ENCODE assay signal across 9 cellular contexts in the genomic region with DNA sequence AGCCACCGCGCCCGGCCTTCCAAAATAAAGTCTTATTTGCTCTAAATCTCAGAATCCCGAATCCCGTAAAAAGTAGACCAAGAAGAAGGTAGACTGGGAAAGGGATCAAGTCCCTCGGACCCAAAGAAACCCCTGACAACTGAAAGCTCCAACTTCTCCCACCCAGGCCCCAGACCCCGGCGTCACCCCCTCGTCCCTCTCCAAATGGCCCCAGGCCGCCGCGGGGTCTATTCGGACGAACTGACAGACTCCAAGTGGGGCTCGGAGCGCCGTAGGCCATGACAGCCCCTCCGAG. TPM values are rescaled to one million over a fixed set of nuclear protein-coding genes. Genes with fewer than 3 reads are reported as not detected.
DNase-seq lines count a peak whose midpoint lies in the region; ATAC-seq, FAIRE-seq and TF ChIP-seq lines count a peak whose summit lies in the region.
"Had no signal": no experiment of that assay in that cellular context is flagged by ENCODE, and none has a peak within 500 bp of the region (broad histone marks: within the 10 kb centered on the region; RNA-seq: fewer than 3 reads in every experiment).

No MANE protein-coding gene starts in this region.

- H3K27ac ChIP-seq in PC-3 (ENCODE audit: low read length) (peak overlapping the region; percentile 83), pancreas (peak overlapping the region; percentile 69 to 74 (median 74))

- no peak for ATAC-seq in PC-3
- no peak for ATAC-seq in pancreas
- ATAC-seq in HG02798 (IDR thresholded peaks at IDR 0.05; ENCODE audit: poor library complexity, unreplicated experiment): no peak
- no peak for ATAC-seq in GM18858 (IDR thresholded peaks at IDR 0.05; ENCODE audit: unreplicated experiment)

- H2AFZ ChIP-seq in PC-3 (ENCODE audit: low read length): peak overlapping the region; percentile 73

- no peak for FAIRE-seq in pancreas (lab: Jason Lieb, UNC)
- FAIRE-seq: urothelium cell line had no signal

- H3K9me3 Mint-ChIP-seq in Calu3 (ENCODE audit: low read depth, unreplicated experiment): no peaks in the 10 kb centered on the region

- H3K9ac ChIP-seq in PC-3 (ENCODE audit: low read length): peak overlapping the region; percentile 98

- peak overlapping the region; percentile 98 for H3K4me3 ChIP-seq in PC-3 (ENCODE audit: low read length)
- H3K4me3 ChIP-seq in epithelial cell of esophagus (ENCODE audit: low read length): peak overlapping the region; percentile 94
- peak overlapping the region; percentile 79 to 96 (median 82) for H3K4me3 ChIP-seq in pancreas

- peaks cover 23% of the 10 kb centered on the region for H3K4me1 ChIP-seq in PC-3 (ENCODE audit: insufficient read depth, low read length)
- H3K4me1 ChIP-seq in pancreas: peaks cover 0 to 23% (median 0%) of the 10 kb centered on the region in 3 donors

- peaks cover 41% of the 10 kb centered on the region for H4K20me1 ChIP-seq in PC-3 (ENCODE audit: low read length)

- H3K79me2 ChIP-seq in PC-3 (ENCODE audit: low read length): peaks cover 54% of the 10 kb centered on the region

- no peak for DNase-seq in Calu3
- no peak for DNase-seq in PC-3
- DNase-seq in epithelial cell of esophagus (ENCODE audit: low read depth): no peak
- no peak for DNase-seq in pancreas
- no peak for DNase-seq in NCI-H446 treated with DMSO at 0.1 percent for 48 hours (lab: John Stamatoyannopoulos, UW)
- DNase-seq in AG08396 (ENCODE audit: low spot score): no peak

- peaks cover 52% of the 10 kb centered on the region for H3K36me3 Mint-ChIP-seq in Calu3 (ENCODE audit: insufficient read depth, unreplicated experiment)

- TF ChIP-seq CTCF in Calu3 (IDR thresholded peaks at IDR 0.05; ENCODE audit: unreplicated experiment): no peak
- TF ChIP-seq CTCF in PC-3 (conservative IDR thresholded peaks at IDR 0.05; ENCODE audit: low read depth, low read length): no peak
- TF ChIP-seq CTCF in epithelial cell of esophagus (IDR thresholded peaks at IDR 0.05; ENCODE audit: insufficient read depth, low read depth, low read length, missing control alignments): no peak
- TF ChIP-seq CTCF in pancreas (IDR thresholded peaks at IDR 0.05): no peak

- no peaks in the 10 kb centered on the region for H3F3A ChIP-seq in PC-3 (ENCODE audit: low read length, unreplicated experiment)

- CTCF ChIA-PET in Calu3 (lab: Charles Lee): no interaction called here
- CTCF ChIA-PET in PC-3 (lab: Charles Lee): no interaction called here

- intact Hi-C loops in Calu3 (cut with micrococcal nuclease; ENCODE audit: unreplicated experiment): no loop called here
- intact Hi-C loops in PC-3 (cut with micrococcal nuclease): loop anchor here (2.0 kb wide), 1 partner anchor 16 kb away; no protein-coding TSS in a partner anchor
- intact Hi-C loops in pancreas (cut with DNase I): no loop called here

- H3K9me2 ChIP-seq in PC-3 (replicated peaks; ENCODE audit: low read length): no peaks in the 10 kb centered on the region

- peak overlapping the region; percentile 84 for H3K27ac Mint-ChIP-seq in Calu3 (ENCODE audit: unreplicated experiment)

- H3K4me3 Mint-ChIP-seq in Calu3 (ENCODE audit: low read depth, unreplicated experiment): peak overlapping the region; percentile 75

- H3K36me3 ChIP-seq in PC-3 (ENCODE audit: low read depth, low read length): peaks cover 21% of the 10 kb centered on the region
- H3K36me3 ChIP-seq in pancreas: no peaks in the 10 kb centered on the region

- H3K9me3 ChIP-seq in PC-3 (ENCODE audit: low read length) (no peaks in the 10 kb centered on the region), pancreas (no peaks in the 10 kb centered on the region)

- H3K27me3 ChIP-seq in PC-3 (ENCODE audit: low read length) (no peaks in the 10 kb centered on the region), pancreas (no peaks in the 10 kb centered on the region)

- H3K4me2 ChIP-seq in PC-3 (ENCODE audit: low read length): peak overlapping the region; percentile 91

- POLR2A ChIA-PET in PC-3 (lab: Charles Lee; ENCODE audit: unreplicated experiment): no interaction called here

- peaks cover 24% of the 10 kb centered on the region for H3K4me1 Mint-ChIP-seq in Calu3 (ENCODE audit: low read depth, unreplicated experiment)

- BruUV-seq in Calu3 (replicated peaks; lab: Mats Ljungman, UMichigan) (no TSS peak), PC-3 (replicated peaks; lab: Mats Ljungman, UMichigan) (TSS peak; percentile 43)

- 0 to 1% methylated on average over 17 to 18 of the region's 18 CpGs for WGBS in pancreas, 2 donors

- no peaks in the 10 kb centered on the region for H3K27me3 Mint-ChIP-seq in Calu3 (ENCODE audit: unreplicated experiment)

RNA-seq across cellular contexts. Expression of a gene that starts 0.5 kb away (rescaled TPM):
- total RNA-seq in Calu3 (2022) (96.1 and 104 TPM in 2 replicates), PC-3 (2014; rRNA removed) (308 and 311 TPM in 2 replicates), pancreas (10 to 100 TPM in 5 of 6 donors, 1 to 10 TPM in 1; 9.3 to 25.7 (median 16.7) TPM)
- polyA plus RNA-seq in pancreas: 10 to 100 TPM; 80.0 to 86.6 TPM

RNA-seq across cellular contexts. Expression of a gene that starts 14.4 kb away (rescaled TPM):
- total RNA-seq in Calu3 (2022) (138 and 139 TPM in 2 replicates), PC-3 (2014; rRNA removed) (186 and 238 TPM in 2 replicates), pancreas (10 to 100 TPM; 55.5 to 91.5 (median 75.0) TPM)
- polyA plus RNA-seq in pancreas: 10 to 100 TPM; 50.5 to 58.0 TPM

RNA-seq across cellular contexts. Expression of a gene that starts 37.4 kb away (rescaled TPM):
- total RNA-seq in Calu3 (2022) (72.0 and 90.5 TPM in 2 replicates), PC-3 (2014; rRNA removed) (105 and 120 TPM in 2 replicates), pancreas (10 to 100 TPM; 23.0 to 37.7 (median 31.2) TPM)
- 10 to 100 TPM; 14.0 to 19.5 TPM for polyA plus RNA-seq in pancreas

RNA-seq across cellular contexts. Expression of a gene that starts 56.5 kb away (rescaled TPM):
- 1.2 and 1.3 TPM in 2 replicates for total RNA-seq in Calu3 (2022)
- total RNA-seq in PC-3 (2014; rRNA removed): 2.2 and 2.4 TPM in 2 replicates
- under 1 TPM in 5 of 6 donors, not detected in 1; 0.12 to 0.58 (median 0.22) TPM for total RNA-seq in pancreas
- polyA plus RNA-seq in pancreas: under 1 TPM; 0.31 to 0.61 TPM
